Comparison of ENCODE assay signal across 16 cellular contexts in the genomic region with DNA sequence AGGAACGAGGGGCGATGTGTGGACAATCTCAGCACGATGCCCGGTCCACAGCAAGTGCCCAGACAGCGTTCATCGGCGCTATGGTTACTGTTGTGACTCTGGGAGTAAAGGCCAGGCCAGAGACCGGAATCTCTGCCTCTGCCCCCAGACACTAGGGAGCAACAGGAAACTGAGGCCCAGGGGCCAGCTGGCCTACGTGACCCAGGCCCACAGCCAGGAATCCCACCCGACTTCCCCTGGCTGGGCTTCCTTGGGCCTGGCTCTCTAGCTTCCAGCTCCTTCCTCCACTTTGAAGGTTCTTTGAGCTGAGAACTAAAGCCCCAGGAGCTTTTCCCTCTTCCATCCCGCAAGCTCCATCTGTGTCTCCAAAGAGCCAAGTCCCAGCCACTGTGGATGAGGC.
"Had no signal": no experiment of that assay in that cellular context is flagged by ENCODE, and none has a peak within 500 bp of the region (broad histone marks: within the 10 kb centered on the region; RNA-seq: fewer than 3 reads in every experiment).

No MANE protein-coding gene starts in this region.

- H3K9me3 Mint-ChIP-seq: stimulated activated naive B cell treated with anti-CD40 and anti-IgM and Interleukin-4, amounts not matched to agents 10 μg/mL and 1 μg/mL and 100 μg/mL, for 72 hours had no signal

- H3K4me3 ChIP-seq: esophagus squamous epithelium, pancreas, thyroid gland had no signal

- DNase-seq: activated CD8-positive, alpha-beta memory T cell treated with anti-CD3 and anti-CD28 coated beads for 24 hours; anterior cingulate cortex; effector CD8-positive, alpha-beta T cell; esophagus squamous epithelium; kidney glomerular epithelial cell; left ventricle myocardium superior; mesenchymal stem cell; stimulated activated CD4-positive, alpha-beta T cell treated with anti-CD3 and anti-CD28 coated beads, Interleukin-12 subunit alpha, Interleukin-12 subunit beta, amount 100 ng/mL, for 4 hours; stimulated activated CD4-positive, alpha-beta T cell treated with anti-CD3 and anti-CD28 coated beads, Interleukin-2, amount 100 ng/mL, for 24 hours; stimulated activated naive B cell treated with anti-CD40 and anti-IgM and Interleukin-4, amounts not matched to agents 10 μg/mL and 1 μg/mL and 100 μg/mL, for 72 hours; SW 1271; T1000 had no signal

- H3K27ac Mint-ChIP-seq: stimulated activated naive B cell treated with anti-CD40 and anti-IgM and Interleukin-4, amounts not matched to agents 10 μg/mL and 1 μg/mL and 100 μg/mL, for 72 hours had no signal

- H3K27me3 Mint-ChIP-seq: stimulated activated naive B cell treated with anti-CD40 and anti-IgM and Interleukin-4, amounts not matched to agents 10 μg/mL and 1 μg/mL and 100 μg/mL, for 72 hours had no signal

- ATAC-seq: left ventricle myocardium superior; pancreas; stimulated activated naive B cell treated with anti-CD40 and anti-IgM and Interleukin-4, amounts not matched to agents 10 μg/mL and 1 μg/mL and 100 μg/mL, for 72 hours had no signal

- H3K27me3 ChIP-seq: esophagus squamous epithelium, pancreas, thyroid gland had no signal

- H3K4me3 Mint-ChIP-seq: stimulated activated naive B cell treated with anti-CD40 and anti-IgM and Interleukin-4, amounts not matched to agents 10 μg/mL and 1 μg/mL and 100 μg/mL, for 72 hours had no signal

- H3K27ac ChIP-seq: esophagus squamous epithelium, pancreas had no signal

- H3K36me3 ChIP-seq: pancreas had no signal

- H3K9me3 ChIP-seq: esophagus squamous epithelium, pancreas, thyroid gland had no signal

- FAIRE-seq: endothelial cell of umbilical vein, pancreas, urothelium cell line had no signal
